1 cellular context compared by ENCODE assay signal in the genomic region with DNA sequence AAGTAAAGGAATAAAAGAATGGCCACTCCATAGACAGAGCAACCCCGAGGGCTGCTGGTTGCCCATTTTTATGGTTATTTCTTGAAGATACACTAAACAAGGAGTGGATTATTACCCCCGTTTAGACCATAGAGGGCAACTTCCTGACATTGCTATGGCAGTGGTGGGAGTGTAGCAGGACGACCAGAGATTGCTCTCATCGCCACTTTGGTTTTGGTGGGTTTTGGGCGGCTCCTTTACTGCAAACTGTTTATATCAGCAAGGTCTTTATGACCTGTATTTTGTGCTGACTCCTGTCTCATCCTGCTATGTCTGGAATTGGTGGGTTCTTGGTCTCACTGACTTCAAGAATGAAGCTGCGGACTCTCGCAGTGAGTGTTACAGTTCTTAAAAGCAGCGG.
TF ChIP-seq lines count a peak whose summit lies in the region.

No MANE protein-coding gene starts in this region.

TF ChIP-seq in K562, 482 proteins besides CTCF, POLR2A, EP300 and RAD21 (continued from another document):
- TF ChIP-seq, protein P1, sequence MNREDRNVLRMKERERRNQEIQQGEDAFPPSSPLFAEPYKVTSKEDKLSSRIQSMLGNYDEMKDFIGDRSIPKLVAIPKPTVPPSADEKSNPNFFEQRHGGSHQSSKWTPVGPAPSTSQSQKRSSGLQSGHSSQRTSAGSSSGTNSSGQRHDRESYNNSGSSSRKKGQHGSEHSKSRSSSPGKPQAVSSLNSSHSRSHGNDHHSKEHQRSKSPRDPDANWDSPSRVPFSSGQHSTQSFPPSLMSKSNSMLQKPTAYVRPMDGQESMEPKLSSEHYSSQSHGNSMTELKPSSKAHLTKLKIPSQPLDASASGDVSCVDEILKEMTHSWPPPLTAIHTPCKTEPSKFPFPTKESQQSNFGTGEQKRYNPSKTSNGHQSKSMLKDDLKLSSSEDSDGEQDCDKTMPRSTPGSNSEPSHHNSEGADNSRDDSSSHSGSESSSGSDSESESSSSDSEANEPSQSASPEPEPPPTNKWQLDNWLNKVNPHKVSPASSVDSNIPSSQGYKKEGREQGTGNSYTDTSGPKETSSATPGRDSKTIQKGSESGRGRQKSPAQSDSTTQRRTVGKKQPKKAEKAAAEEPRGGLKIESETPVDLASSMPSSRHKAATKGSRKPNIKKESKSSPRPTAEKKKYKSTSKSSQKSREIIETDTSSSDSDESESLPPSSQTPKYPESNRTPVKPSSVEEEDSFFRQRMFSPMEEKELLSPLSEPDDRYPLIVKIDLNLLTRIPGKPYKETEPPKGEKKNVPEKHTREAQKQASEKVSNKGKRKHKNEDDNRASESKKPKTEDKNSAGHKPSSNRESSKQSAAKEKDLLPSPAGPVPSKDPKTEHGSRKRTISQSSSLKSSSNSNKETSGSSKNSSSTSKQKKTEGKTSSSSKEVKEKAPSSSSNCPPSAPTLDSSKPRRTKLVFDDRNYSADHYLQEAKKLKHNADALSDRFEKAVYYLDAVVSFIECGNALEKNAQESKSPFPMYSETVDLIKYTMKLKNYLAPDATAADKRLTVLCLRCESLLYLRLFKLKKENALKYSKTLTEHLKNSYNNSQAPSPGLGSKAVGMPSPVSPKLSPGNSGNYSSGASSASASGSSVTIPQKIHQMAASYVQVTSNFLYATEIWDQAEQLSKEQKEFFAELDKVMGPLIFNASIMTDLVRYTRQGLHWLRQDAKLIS (CRISPR knock-in tag; IDR thresholded peaks at IDR 0.05) = no peak
- TF ChIP-seq ZNF12 (CRISPR knock-in tag; IDR thresholded peaks at IDR 0.05) (no peak), HNRNPLL (IDR thresholded peaks at IDR 0.05; ENCODE audit: low read depth, low read length, poor library complexity, severe bottlenecking) (no peak), RBM25 (IDR thresholded peaks at IDR 0.05; ENCODE audit: low read depth, low read length, severe bottlenecking) (no peak), SMARCC2 (IDR thresholded peaks at IDR 0.05; ENCODE audit: low read depth) (no peak), ETS1 (conservative IDR thresholded peaks at IDR 0.05; ENCODE audit: control insufficient read depth, low read depth, low read length) (no peak), PHB2 (IDR thresholded peaks at IDR 0.05; ENCODE audit: low read depth) (no peak), EHMT2 (IDR thresholded peaks at IDR 0.05) (no peak)
